In the genomic region with DNA sequence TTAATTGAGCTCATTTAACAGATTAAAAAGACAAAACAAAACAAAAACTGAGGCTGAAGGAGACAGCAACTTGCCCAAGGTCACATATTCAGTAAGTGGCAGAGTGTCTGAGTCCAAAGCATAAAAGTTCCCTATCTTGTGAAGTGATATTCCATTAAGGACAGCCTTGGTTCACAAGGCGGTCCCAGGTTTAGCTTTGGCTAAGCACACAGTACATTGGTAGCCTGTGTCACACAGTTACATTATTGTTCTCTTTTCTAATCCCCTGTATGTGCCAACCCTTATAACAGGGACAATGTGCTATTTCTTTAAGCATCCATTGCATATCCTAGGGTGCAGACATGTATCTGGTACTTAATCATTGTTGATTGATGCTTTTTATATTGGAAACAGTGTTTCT, we compare ENCODE assay signal across 23 cellular contexts.
DNase-seq lines count a peak whose midpoint lies in the region; ATAC-seq and TF ChIP-seq lines count a peak whose summit lies in the region.
"Had no signal": no experiment of that assay in that cellular context is flagged by ENCODE, and none has a peak within 500 bp of the region (broad histone marks: within the 10 kb centered on the region; RNA-seq: fewer than 3 reads in every experiment).

No MANE protein-coding gene starts in this region.

- POLR2A ChIA-PET in HEK293T (lab: Yijun Ruan, JAX), result no interaction called here

- WGBS in hepatocyte (ENCODE audit: low lambda C conversion rate, missing lambda C conversion rate), result 83% methylated on average over 1 of the region's 1 CpG

- no peaks in the 10 kb centered on the region for H4K20me1 ChIP-seq in hepatocyte (ENCODE audit: insufficient read depth, poor library complexity, severe bottlenecking)
- H4K20me1 ChIP-seq: BLaER1 treated with 17β-estradiol and CSF1 and Interleukin-3, amounts not matched to agents 10 nM and 100 nM had no signal

- H3K36me3 ChIP-seq in SJCRH30 (no peaks in the 10 kb centered on the region), hepatocyte (replicated peaks; ENCODE audit: insufficient read depth, low read depth) (no peaks in the 10 kb centered on the region)
- H3K36me3 ChIP-seq: BE2C had no signal

- peaks cover 43% of the 10 kb centered on the region for H3K4me1 ChIP-seq in SJCRH30
- peaks cover 20% of the 10 kb centered on the region for H3K4me1 ChIP-seq in hepatocyte (ENCODE audit: insufficient read depth)
- H3K4me1 ChIP-seq: A549 had no signal

- no peak overlapping the region for H3K4me2 ChIP-seq in hepatocyte
- H3K4me2 ChIP-seq: A549, GM23338 had no signal

- H3K27ac ChIP-seq in SJCRH30, result peak overlapping the region; percentile 60
- H3K27ac ChIP-seq in hepatocyte, result peak overlapping the region; percentile 26
- H3K27ac ChIP-seq: A549; BLaER1 treated with 17β-estradiol and CSF1 and Interleukin-3, amounts not matched to agents 10 nM and 100 nM had no signal

- H3K36me3 Mint-ChIP-seq in nephron (ENCODE audit: low read depth), result peaks cover 12% of the 10 kb centered on the region
- H3K36me3 Mint-ChIP-seq: CD14-positive monocyte had no signal

- H3K79me2 ChIP-seq in hepatocyte, result no peaks in the 10 kb centered on the region

- no peaks in the 10 kb centered on the region for H3K27me3 Mint-ChIP-seq in nephron (ENCODE audit: low read depth)
- H3K27me3 Mint-ChIP-seq: CD4-positive, alpha-beta T cell had no signal

- peaks cover 16% of the 10 kb centered on the region for H3K9me3 Mint-ChIP-seq in nephron
- H3K9me3 Mint-ChIP-seq: HFFc6 had no signal

- H3K27me3 ChIP-seq in SJCRH30 (no peaks in the 10 kb centered on the region), hepatocyte (no peaks in the 10 kb centered on the region)
- H3K27me3 ChIP-seq: BE2C; BLaER1 treated with 17β-estradiol and CSF1 and Interleukin-3, amounts not matched to agents 10 nM and 100 nM had no signal

- H3K4me3 Mint-ChIP-seq in nephron, result no peak overlapping the region
- H3K4me3 Mint-ChIP-seq: CD14-positive monocyte; CD4-positive, alpha-beta T cell; GM23338; H9; HFFc6 had no signal

- peak overlapping the region in 2 of 3 experiments; percentile 51 to 85 for H3K27ac Mint-ChIP-seq in nephron
- H3K27ac Mint-ChIP-seq: CD14-positive monocyte; CD4-positive, alpha-beta T cell; GM23338; H9 had no signal

- no peak for ATAC-seq in GM18511 (IDR thresholded peaks at IDR 0.05; ENCODE audit: unreplicated experiment)
- ATAC-seq: A549, GM23338, HCT116 had no signal

- H3K4me1 Mint-ChIP-seq in nephron, result peaks cover 53% of the 10 kb centered on the region
- H3K4me1 Mint-ChIP-seq: CD14-positive monocyte had no signal

- H3K4me3 ChIP-seq in SJCRH30 (no peak overlapping the region), hepatocyte (no peak overlapping the region)
- H3K4me3 ChIP-seq: A549; BLaER1 treated with 17β-estradiol and CSF1 and Interleukin-3, amounts not matched to agents 10 nM and 100 nM; GM23338 had no signal

- CTCF ChIA-PET in HEK293T (lab: Yijun Ruan, JAX), result no interaction called here

- no peak overlapping the region for H2AFZ ChIP-seq in hepatocyte
- H2AFZ ChIP-seq: GM23338 had no signal

- no peaks in the 10 kb centered on the region for H3K9me2 ChIP-seq in hepatocyte (replicated peaks; ENCODE audit: insufficient read depth)

- DNase-seq in HEK293T (ENCODE audit: extremely low spot score), result no peak
- DNase-seq in SJCRH30, result peak in 1 of 2 experiments; percentile 26
- no peak for DNase-seq in hepatocyte (ENCODE audit: low spot score)
- no peak for DNase-seq in activated CD4-positive, alpha-beta T cell treated with anti-CD3 and anti-CD28 coated beads, Interleukin-2, amount 50 U/mL, for 1 hour
- DNase-seq in EL, result no peak
- DNase-seq: 8988T; ACHN; AML-193; BE2C; Calu3; CD4-positive, alpha-beta T cell; COR-L47; DMS53; DMS79 treated with DMSO at 0.1 percent for 48 hours; H9; HFFc6 had no signal

- H3K9me3 ChIP-seq in SJCRH30 (replicated peaks) (0 out of 2 replicates have a peak, but pooled peaks cover 3% of the 10 kb centered on the region), hepatocyte (ENCODE audit: low read depth) (no peaks in the 10 kb centered on the region)
- H3K9me3 ChIP-seq: A549, BE2C had no signal

- TF ChIP-seq CTCF in hepatocyte (IDR thresholded peaks at IDR 0.05; ENCODE audit: poor library complexity) (no peak), nephron (IDR thresholded peaks at IDR 0.05; ENCODE audit: unreplicated experiment in 3 of 3) (no peak)

TF ChIP-seq in HEK293T, 16 proteins besides CTCF, POLR2A, EP300 and RAD21:
- no peak for TF ChIP-seq HDGF (IDR thresholded peaks at IDR 0.05; ENCODE audit: borderline replicate concordance)
- TF ChIP-seq ZNF384 (IDR thresholded peaks at IDR 0.05), result no peak
- no peak for TF ChIP-seq SP1 (IDR thresholded peaks at IDR 0.05)
- TF ChIP-seq TARDBP (IDR thresholded peaks at IDR 0.05), result no peak
- TF ChIP-seq, protein P1, sequence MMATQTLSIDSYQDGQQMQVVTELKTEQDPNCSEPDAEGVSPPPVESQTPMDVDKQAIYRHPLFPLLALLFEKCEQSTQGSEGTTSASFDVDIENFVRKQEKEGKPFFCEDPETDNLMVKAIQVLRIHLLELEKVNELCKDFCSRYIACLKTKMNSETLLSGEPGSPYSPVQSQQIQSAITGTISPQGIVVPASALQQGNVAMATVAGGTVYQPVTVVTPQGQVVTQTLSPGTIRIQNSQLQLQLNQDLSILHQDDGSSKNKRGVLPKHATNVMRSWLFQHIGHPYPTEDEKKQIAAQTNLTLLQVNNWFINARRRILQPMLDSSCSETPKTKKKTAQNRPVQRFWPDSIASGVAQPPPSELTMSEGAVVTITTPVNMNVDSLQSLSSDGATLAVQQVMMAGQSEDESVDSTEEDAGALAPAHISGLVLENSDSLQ (IDR thresholded peaks at IDR 0.05), result peak; percentile 13; the same call in 1 of the 2 replicates
- TF ChIP-seq SUZ12 (IDR thresholded peaks at IDR 0.05), result no peak
- TF ChIP-seq BHLHE40 (IDR thresholded peaks at IDR 0.05; ENCODE audit: borderline replicate concordance), result no peak
- no peak for TF ChIP-seq NFRKB (IDR thresholded peaks at IDR 0.05)
